In genomic region chr20:37727247-37727956, GRCh38 we compare ENCODE assay signal across 1 cellular context.
TF ChIP-seq lines count a peak whose summit lies in the region.

No MANE protein-coding gene starts in this region.

TF ChIP-seq in HepG2, 621 proteins besides CTCF, POLR2A, EP300 and RAD21 (continued from another document and continues in another):
- no peak for TF ChIP-seq CSRNP1 (CRISPR knock-in tag; IDR thresholded peaks at IDR 0.05)
- no peak for TF ChIP-seq ZNF333 (CRISPR knock-in tag; IDR thresholded peaks at IDR 0.05; ENCODE audit: borderline replicate concordance)
- TF ChIP-seq TAF15 (IDR thresholded peaks at IDR 0.05; ENCODE audit: low read depth, low read length, poor library complexity, severe bottlenecking) = no peak
- no peak for TF ChIP-seq PHB2 (IDR thresholded peaks at IDR 0.05; ENCODE audit: partially characterized antibody)
- TF ChIP-seq ZNF547 (CRISPR knock-in tag; IDR thresholded peaks at IDR 0.05) = no peak
- TF ChIP-seq HOXD1 (CRISPR knock-in tag; IDR thresholded peaks at IDR 0.05) = no peak
- TF ChIP-seq ZNF224 (CRISPR knock-in tag; IDR thresholded peaks at IDR 0.05) = no peak
- TF ChIP-seq ZNF20 (CRISPR knock-in tag; IDR thresholded peaks at IDR 0.05) = no peak
- no peak for TF ChIP-seq THAP8 (CRISPR knock-in tag; IDR thresholded peaks at IDR 0.05; ENCODE audit: borderline replicate concordance)
- no peak for TF ChIP-seq ZBTB39 (CRISPR knock-in tag; IDR thresholded peaks at IDR 0.05)
- no peak for TF ChIP-seq ZBTB38 (CRISPR knock-in tag; IDR thresholded peaks at IDR 0.05)
- no peak for TF ChIP-seq ETV5 (CRISPR knock-in tag; IDR thresholded peaks at IDR 0.05; ENCODE audit: borderline replicate concordance)
- TF ChIP-seq ZNF225 (CRISPR knock-in tag; IDR thresholded peaks at IDR 0.05) = no peak
- TF ChIP-seq PLRG1 (conservative IDR thresholded peaks at IDR 0.05) = no peak
- no peak for TF ChIP-seq ATF3 (CRISPR knock-in tag; IDR thresholded peaks at IDR 0.05)
- TF ChIP-seq NFAT5 (CRISPR knock-in tag; IDR thresholded peaks at IDR 0.05) = no peak
- TF ChIP-seq FOXC1 (CRISPR knock-in tag; IDR thresholded peaks at IDR 0.05; ENCODE audit: borderline replicate concordance) = no peak
- no peak for TF ChIP-seq ZNF616 (CRISPR knock-in tag; IDR thresholded peaks at IDR 0.05; ENCODE audit: low read depth)
- no peak for TF ChIP-seq ZNF235 (CRISPR knock-in tag; IDR thresholded peaks at IDR 0.05; ENCODE audit: borderline replicate concordance)
- no peak for TF ChIP-seq NFIC (IDR thresholded peaks at IDR 0.05; ENCODE audit: low read length)
- no peak for TF ChIP-seq KDM2A (CRISPR knock-in tag; IDR thresholded peaks at IDR 0.05; ENCODE audit: borderline replicate concordance, low read depth)
- no peak for TF ChIP-seq ZBTB26 (CRISPR knock-in tag; IDR thresholded peaks at IDR 0.05; ENCODE audit: borderline replicate concordance)
- TF ChIP-seq ZNF609 (CRISPR knock-in tag; IDR thresholded peaks at IDR 0.05; ENCODE audit: borderline replicate concordance) = no peak
- no peak for TF ChIP-seq ELF3 (CRISPR knock-in tag; IDR thresholded peaks at IDR 0.05)
- TF ChIP-seq ARID5B (CRISPR knock-in tag; IDR thresholded peaks at IDR 0.05) = peak; percentile 27; the same call in 1 of the 2 replicates
- TF ChIP-seq HNF4A (CRISPR knock-in tag; IDR thresholded peaks at IDR 0.05) = peak; percentile 40; the same call in 1 of the 2 replicates
- no peak for TF ChIP-seq ZNF253 (CRISPR knock-in tag; IDR thresholded peaks at IDR 0.05; ENCODE audit: borderline replicate concordance)
- TF ChIP-seq GMEB1 (CRISPR knock-in tag; IDR thresholded peaks at IDR 0.05; ENCODE audit: borderline replicate concordance) = no peak
- no peak for TF ChIP-seq ZNF740 (CRISPR knock-in tag; IDR thresholded peaks at IDR 0.05)
- no peak for TF ChIP-seq SIN3B (IDR thresholded peaks at IDR 0.05; ENCODE audit: low read length)
- no peak for TF ChIP-seq SP2 (CRISPR knock-in tag; IDR thresholded peaks at IDR 0.05)
- no peak for TF ChIP-seq MTF2 (CRISPR knock-in tag; IDR thresholded peaks at IDR 0.05; ENCODE audit: borderline replicate concordance)
- TF ChIP-seq ZFP90 (CRISPR knock-in tag; IDR thresholded peaks at IDR 0.05; ENCODE audit: borderline replicate concordance) = no peak
- TF ChIP-seq ZNF777 (CRISPR knock-in tag; IDR thresholded peaks at IDR 0.05) = no peak
- TF ChIP-seq ZNF598 (CRISPR knock-in tag; IDR thresholded peaks at IDR 0.05; ENCODE audit: borderline replicate concordance) = no peak
- TF ChIP-seq SSRP1 (CRISPR knock-in tag; IDR thresholded peaks at IDR 0.05) = 0 out of 2 replicates have a peak, but pooled peaks have one; percentile 49
- no peak for TF ChIP-seq ZNF24 (IDR thresholded peaks at IDR 0.05)
- 0 out of 2 replicates have a peak, but pooled peaks have one; percentile 28 for TF ChIP-seq PPARG (CRISPR knock-in tag; conservative IDR thresholded peaks at IDR 0.05)
- TF ChIP-seq FOXM1 (CRISPR knock-in tag; IDR thresholded peaks at IDR 0.05) = no peak
